24 cellular contexts compared by ENCODE assay signal in the genomic region with DNA sequence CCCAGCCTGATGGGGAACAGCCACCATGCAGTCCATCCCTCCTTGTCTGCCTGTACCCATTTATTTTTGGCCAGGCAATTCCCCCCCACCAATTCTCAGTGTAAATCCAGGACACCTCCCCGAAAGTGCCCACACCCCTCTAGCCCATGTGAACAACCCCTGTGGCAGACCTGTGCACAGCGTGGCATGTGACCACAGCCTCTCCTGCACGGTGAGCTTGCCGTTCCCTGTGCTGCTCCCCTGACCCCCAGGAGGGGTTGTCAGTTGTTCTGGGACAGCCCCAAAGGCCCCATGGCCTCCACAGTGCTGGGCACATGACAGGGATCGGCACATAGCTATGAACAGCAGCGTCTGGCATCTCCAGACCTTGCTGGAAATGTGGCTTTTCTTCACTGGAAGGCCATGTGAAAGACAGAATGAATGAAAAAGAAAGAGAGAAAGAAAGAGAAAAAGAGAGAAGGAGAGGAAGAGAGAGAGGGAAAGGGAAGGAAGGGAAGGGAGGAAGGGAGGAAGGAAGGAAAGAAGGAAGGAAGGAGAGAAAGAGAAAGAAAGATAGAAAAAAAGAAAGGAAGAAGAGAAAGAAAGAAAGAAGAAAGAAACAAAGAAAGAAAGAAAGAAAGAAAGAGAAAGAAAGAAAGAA. TPM values are rescaled to one million over a fixed set of nuclear protein-coding genes. Genes with fewer than 3 reads are reported as not detected.
DNase-seq lines count a peak whose midpoint lies in the region; ATAC-seq and TF ChIP-seq lines count a peak whose summit lies in the region.
"Had no signal": no experiment of that assay in that cellular context is flagged by ENCODE, and none has a peak within 500 bp of the region (broad histone marks: within the 10 kb centered on the region; RNA-seq: fewer than 3 reads in every experiment).

No MANE protein-coding gene starts in this region.

- H3K27ac Mint-ChIP-seq in MCF 10A (ENCODE audit: low read depth, unreplicated experiment) (no peak overlapping the region), brain (peak overlapping the region; percentile 27 to 87 (median 76))
- H3K27ac Mint-ChIP-seq: activated T-helper 1 cell treated with anti-CD3 and anti-CD28 coated beads, Interleukin-12 subunit alpha, Interleukin-12 subunit beta, Interleukin-2, Interleukin-4 antibody, amounts not matched to agents 30 ng/mL and 10 ng/mL and 1 ng/mL, durations not matched to agents 14 hours and 24 hours and 36 hours; CD4-positive, CD25-positive, alpha-beta regulatory T cell; immature natural killer cell had no signal

- H3K4me3 Mint-ChIP-seq in MCF 10A (ENCODE audit: unreplicated experiment) (no peak overlapping the region), brain (no peak overlapping the region)
- H3K4me3 Mint-ChIP-seq: activated T-helper 1 cell treated with anti-CD3 and anti-CD28 coated beads, Interleukin-12 subunit alpha, Interleukin-12 subunit beta, Interleukin-2, Interleukin-4 antibody, amounts not matched to agents 30 ng/mL and 10 ng/mL and 1 ng/mL, durations not matched to agents 14 hours and 24 hours and 36 hours; naive thymus-derived CD4-positive, alpha-beta T cell had no signal

- no TSS peak for BruUV-seq in MCF 10A (replicated peaks; lab: Mats Ljungman, UMichigan)

- DNase-seq in breast epithelium (ENCODE audit: low spot score in 2 of 2) = no peak
- no peak for DNase-seq in MCF 10A (ENCODE audit: unreplicated experiment)
- DNase-seq in mucosa of descending colon = peak in 2 of 3 donors; percentile 50 to 65
- DNase-seq in upper lobe of left lung = no peak
- no peak for DNase-seq in ascending aorta (ENCODE audit: low spot score in 2 of 2)
- DNase-seq in RKO (ENCODE audit: low spot score) = no peak
- DNase-seq: CD4-positive, CD25-positive, alpha-beta regulatory T cell; central memory CD4-positive, alpha-beta T cell; effector memory CD4-positive, alpha-beta T cell; GOT3; head of caudate nucleus; immature natural killer cell; naive thymus-derived CD4-positive, alpha-beta T cell; psoas muscle had no signal

- no peaks in the 10 kb centered on the region for H3K36me3 Mint-ChIP-seq in MCF 10A (ENCODE audit: insufficient read depth, unreplicated experiment)
- H3K36me3 Mint-ChIP-seq in brain = no peaks in the 10 kb centered on the region
- H3K36me3 Mint-ChIP-seq: CD4-positive, CD25-positive, alpha-beta regulatory T cell; immature natural killer cell; naive thymus-derived CD4-positive, alpha-beta T cell had no signal

- H3K27me3 ChIP-seq in breast epithelium (no peaks in the 10 kb centered on the region), upper lobe of left lung (no peaks in the 10 kb centered on the region), ascending aorta (no peaks in the 10 kb centered on the region)
- H3K27me3 ChIP-seq: tibial nerve had no signal

- TF ChIP-seq CTCF in breast epithelium (IDR thresholded peaks at IDR 0.05) (no peak), MCF 10A (IDR thresholded peaks at IDR 0.05; ENCODE audit: unreplicated experiment) (no peak), brain (conservative IDR thresholded peaks at IDR 0.05) (no peak), mucosa of descending colon (IDR thresholded peaks at IDR 0.05) (no peak), upper lobe of left lung (IDR thresholded peaks at IDR 0.05) (no peak), ascending aorta (IDR thresholded peaks at IDR 0.05) (no peak)

- no peak for TF ChIP-seq POLR2A in breast epithelium (IDR thresholded peaks at IDR 0.05)
- TF ChIP-seq POLR2A in upper lobe of left lung (IDR thresholded peaks at IDR 0.05) = no peak

- H3K27ac ChIP-seq in breast epithelium (peak overlapping the region; percentile 57 to 60), upper lobe of left lung (peak overlapping the region; percentile 19 to 79 (median 48)), ascending aorta (no peak overlapping the region)
- H3K27ac ChIP-seq: HL-60, psoas muscle, SK-N-MC, tibial nerve had no signal

- H3K4me1 Mint-ChIP-seq in MCF 10A (ENCODE audit: insufficient read depth, unreplicated experiment) = no peaks in the 10 kb centered on the region
- peaks cover 69% of the 10 kb centered on the region for H3K4me1 Mint-ChIP-seq in brain

- POLR2A ChIA-PET in MCF 10A (lab: Yijun Ruan, JAX) = no interaction called here

- peaks cover 10% of the 10 kb centered on the region for H3K27me3 Mint-ChIP-seq in MCF 10A (ENCODE audit: insufficient read depth, unreplicated experiment)
- no peaks in the 10 kb centered on the region for H3K27me3 Mint-ChIP-seq in brain
- H3K27me3 Mint-ChIP-seq: CD4-positive, CD25-positive, alpha-beta regulatory T cell had no signal

- ATAC-seq in mucosa of descending colon = no peak
- no peak for ATAC-seq in upper lobe of left lung (ENCODE audit: low FRiP score in 2 of 2)
- no peak for ATAC-seq in HG03108 (IDR thresholded peaks at IDR 0.05; ENCODE audit: unreplicated experiment)
- ATAC-seq: activated CD4-positive, CD25-positive, alpha-beta regulatory T cell treated with anti-CD3 and anti-CD28 coated beads, Interleukin-2, amount 50 U/mL, for 24 hours; naive thymus-derived CD4-positive, alpha-beta T cell; psoas muscle had no signal

- CTCF ChIA-PET in MCF 10A (lab: Yijun Ruan, JAX) = interaction anchor here (0.7 kb wide), 1 partner anchor 839 kb away, joined by 3 read pairs; no protein-coding TSS in a partner anchor

- H3K4me1 ChIP-seq in breast epithelium (no peaks in the 10 kb centered on the region), mucosa of descending colon (ENCODE audit: low read depth) (peaks cover 34% of the 10 kb centered on the region), upper lobe of left lung (peaks cover 0 to 46% (median 18%) of the 10 kb centered on the region in 4 donors), ascending aorta (no peaks in the 10 kb centered on the region)

- intact Hi-C loops in breast epithelium (cut with DNase I; ENCODE audit: low total_unique reads) (no loop called here), MCF 10A (cut with micrococcal nuclease) (no loop called here), mucosa of descending colon (cut with DNase I, micrococcal nuclease) (no loop called here), ascending aorta (cut with DNase I) (no loop called here)

- H3K9me3 ChIP-seq in breast epithelium = no peaks in the 10 kb centered on the region
- H3K9me3 ChIP-seq in mucosa of descending colon = no peaks in the 10 kb centered on the region
- H3K9me3 ChIP-seq in upper lobe of left lung = no peaks in the 10 kb centered on the region
- no peaks in the 10 kb centered on the region for H3K9me3 ChIP-seq in ascending aorta
- H3K9me3 ChIP-seq: psoas muscle, tibial nerve had no signal

- H3K9me3 Mint-ChIP-seq in MCF 10A (ENCODE audit: unreplicated experiment) = no peaks in the 10 kb centered on the region
- H3K9me3 Mint-ChIP-seq in brain = peaks cover 0 to 8% (median 0%) of the 10 kb centered on the region in 5 experiments
- H3K9me3 Mint-ChIP-seq: activated T-helper 1 cell treated with anti-CD3 and anti-CD28 coated beads, Interleukin-12 subunit alpha, Interleukin-12 subunit beta, Interleukin-2, Interleukin-4 antibody, amounts not matched to agents 30 ng/mL and 10 ng/mL and 1 ng/mL, durations not matched to agents 14 hours and 24 hours and 36 hours; immature natural killer cell; naive thymus-derived CD4-positive, alpha-beta T cell had no signal

- no peaks in the 10 kb centered on the region for H3K36me3 ChIP-seq in breast epithelium
- H3K36me3 ChIP-seq in mucosa of descending colon (ENCODE audit: low read depth) = no peaks in the 10 kb centered on the region
- no peaks in the 10 kb centered on the region for H3K36me3 ChIP-seq in upper lobe of left lung
- no peaks in the 10 kb centered on the region for H3K36me3 ChIP-seq in ascending aorta
- H3K36me3 ChIP-seq: tibial nerve had no signal

- no peak overlapping the region for H3K4me3 ChIP-seq in breast epithelium
- no peak overlapping the region for H3K4me3 ChIP-seq in mucosa of descending colon
- H3K4me3 ChIP-seq in upper lobe of left lung = no peak overlapping the region
- H3K4me3 ChIP-seq in ascending aorta = no peak overlapping the region
- H3K4me3 ChIP-seq: lung, psoas muscle, SK-N-MC, tibial nerve had no signal

- WGBS in upper lobe of left lung, 2 donors = 52 to 62% methylated on average over 6 of the region's 6 CpGs

- no peak for TF ChIP-seq EP300 in upper lobe of left lung (IDR thresholded peaks at IDR 0.05)

RNA-seq across cellular contexts. Expression of a gene that starts 3.9 kb away (rescaled TPM):
- 1 to 10 TPM in 1 of 3 donors, not detected in 2; 2.3 TPM for total RNA-seq in breast epithelium
- not detected in 2 replicates for total RNA-seq in MCF 10A (2022)
- 2.0 TPM for polyA plus RNA-seq in brain (ENCODE audit: insufficient read depth, low read depth, low replicate concordance)
- 10 to 100 TPM; 11.4 to 30.8 (median 28.8) TPM for total RNA-seq in mucosa of descending colon
- 10 to 100 TPM in 5 of 6 donors, 1 to 10 TPM in 1; 8.0 to 29.0 (median 19.6) TPM for total RNA-seq in upper lobe of left lung
- total RNA-seq in ascending aorta = not detected
- total RNA-seq: activated CD8-positive, alpha-beta memory T cell treated with anti-CD3 and anti-CD28 coated beads for 36 hours; activated T-helper 1 cell treated with anti-CD3 and anti-CD28 coated beads, Interleukin-12 subunit alpha, Interleukin-12 subunit beta, Interleukin-2, Interleukin-4 antibody, amounts not matched to agents 30 ng/mL and 10 ng/mL and 1 ng/mL, durations not matched to agents 14 hours and 24 hours and 36 hours; CD4-positive, CD25-positive, alpha-beta regulatory T cell; naive thymus-derived CD4-positive, alpha-beta T cell; psoas muscle had no signal
- polyA plus RNA-seq: CD4-positive, CD25-positive, alpha-beta regulatory T cell; fibroblast of lung; immature natural killer cell had no signal

RNA-seq across cellular contexts. Expression of a gene that starts 37.2 kb away (rescaled TPM):
- total RNA-seq in breast epithelium (1 to 10 TPM in 2 of 3 donors, under 1 TPM in 1; 0.59 to 9.1 (median 8.2) TPM), MCF 10A (2022) (not detected in 2 replicates), mucosa of descending colon (1 to 10 TPM; 1.0 to 4.8 (median 1.1) TPM), upper lobe of left lung (1 to 10 TPM in 5 of 6 donors, not detected in 1; 1.1 to 2.6 (median 1.7) TPM), ascending aorta (79.0 TPM)
- 162 TPM for polyA plus RNA-seq in brain (ENCODE audit: insufficient read depth, low read depth, low replicate concordance)
- total RNA-seq: activated CD8-positive, alpha-beta memory T cell treated with anti-CD3 and anti-CD28 coated beads for 36 hours; activated T-helper 1 cell treated with anti-CD3 and anti-CD28 coated beads, Interleukin-12 subunit alpha, Interleukin-12 subunit beta, Interleukin-2, Interleukin-4 antibody, amounts not matched to agents 30 ng/mL and 10 ng/mL and 1 ng/mL, durations not matched to agents 14 hours and 24 hours and 36 hours; CD4-positive, CD25-positive, alpha-beta regulatory T cell; naive thymus-derived CD4-positive, alpha-beta T cell had no signal
- polyA plus RNA-seq: CD4-positive, CD25-positive, alpha-beta regulatory T cell; immature natural killer cell; naive thymus-derived CD4-positive, alpha-beta T cell had no signal

Comparison
In these comparisons a context has a peak if more than half of its experiments do, and no peak if none do; other contexts are left out.
1. DNase-seq: peak in mucosa of descending colon (2 of 3); none in breast epithelium (0 of 2), MCF 10A (single experiment), upper lobe of left lung (0 of 2), ascending aorta (0 of 2) and RKO (single experiment).
2. H3K27ac ChIP-seq: peak in breast epithelium (2 of 2) and upper lobe of left lung (4 of 4); none in ascending aorta (0 of 2).